Comparison of ENCODE assay signal across 17 cellular contexts in the genomic region with DNA sequence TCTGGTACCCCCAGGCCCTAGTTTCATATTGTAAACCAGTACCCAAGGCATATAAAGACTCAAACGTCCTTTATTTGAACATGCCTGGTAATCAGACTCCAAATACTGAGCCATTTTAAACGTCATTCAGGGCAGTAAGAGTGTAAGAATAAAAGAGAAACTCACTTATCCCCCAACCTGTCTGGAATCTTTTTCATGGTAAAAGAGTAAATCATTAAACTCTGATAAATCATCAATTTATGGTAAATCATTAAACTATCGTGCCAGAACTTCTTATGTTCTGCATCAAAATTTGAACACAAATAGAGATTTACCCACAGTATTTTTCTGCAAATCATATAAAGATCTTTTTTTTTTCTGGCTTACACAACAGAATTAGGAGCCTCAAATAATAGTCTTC.
DNase-seq lines count a peak whose midpoint lies in the region; ATAC-seq, FAIRE-seq and TF ChIP-seq lines count a peak whose summit lies in the region.
"Had no signal": no experiment of that assay in that cellular context is flagged by ENCODE, and none has a peak within 500 bp of the region (broad histone marks: within the 10 kb centered on the region; RNA-seq: fewer than 3 reads in every experiment).

No MANE protein-coding gene starts in this region.

- WGBS in pancreas, 2 donors = 5 to 15% methylated on average over 3 of the region's 3 CpGs
- 60 to 78% methylated on average over 3 of the region's 3 CpGs for WGBS in thyroid gland, 2 donors

- peak in 3 of 4 donors; percentile 20 to 48 (median 25) for ATAC-seq in pancreas
- ATAC-seq: HCT116 had no signal

- H3K4me3 ChIP-seq in pancreas = no peak overlapping the region
- no peak overlapping the region for H3K4me3 ChIP-seq in thyroid gland (replicated peaks in 1 of 3)
- H3K4me3 ChIP-seq: BLaER1, GM23248 had no signal

- no peak overlapping the region for H3K27ac ChIP-seq in pancreas
- no peak overlapping the region for H3K27ac ChIP-seq in thyroid gland
- H3K27ac ChIP-seq: BLaER1, GM23248 had no signal

- in situ Hi-C loops in Caki2 (cut with HindIII; ENCODE audit: low pct_unique_long_range_greater_than_20kb, low sequenced_read_pairs) = no loop called here

- TF ChIP-seq CTCF in pancreas (IDR thresholded peaks at IDR 0.05) (no peak), GM10248 (IDR thresholded peaks at IDR 0.05; ENCODE audit: control extremely low read depth, extremely low read depth, low read depth, missing control alignments) (no peak), thyroid gland (IDR thresholded peaks at IDR 0.05) (no peak)

- intact Hi-C loops in pancreas (cut with DNase I) (no loop called here), thyroid gland (cut with DNase I) (no loop called here)

- CTCF ChIA-PET in GM10248 (lab: Yijun Ruan, JAX) = no interaction called here

- H3K9me3 ChIP-seq in pancreas (no peaks in the 10 kb centered on the region), thyroid gland (no peaks in the 10 kb centered on the region)
- H3K9me3 ChIP-seq: BLaER1, Caco-2 had no signal

- DNase-seq in Caki2 (ENCODE audit: low read depth) (peak; percentile 26), NCI-H774 (lab: John Stamatoyannopoulos, UW) (peak; percentile 3), kidney glomerular epithelial cell (lab: John Stamatoyannopoulos, UW) (peak; percentile 52), pancreas (no peak), GM19239 (ENCODE audit: insufficient read length, low spot score) (no peak), GM10248 (ENCODE audit: extremely low spot score) (no peak), thyroid gland (no peak)
- DNase-seq: AML-193; Caco-2; CD8-positive, alpha-beta memory T cell; DMS53; GF-D8; GM23248; IMR-90 had no signal

- H3K27me3 ChIP-seq in pancreas (no peaks in the 10 kb centered on the region), thyroid gland (no peaks in the 10 kb centered on the region)
- H3K27me3 ChIP-seq: BLaER1 had no signal

- H3K4me1 ChIP-seq in pancreas = peaks cover 8 to 24% (median 21%) of the 10 kb centered on the region in 3 donors
- no peaks in the 10 kb centered on the region for H3K4me1 ChIP-seq in thyroid gland
- H3K4me1 ChIP-seq: BLaER1 had no signal

- H3K36me3 ChIP-seq in pancreas (no peaks in the 10 kb centered on the region), thyroid gland (no peaks in the 10 kb centered on the region)
- H3K36me3 ChIP-seq: BLaER1 had no signal

- no peak for TF ChIP-seq POLR2A in thyroid gland (IDR thresholded peaks at IDR 0.05)

- POLR2A ChIA-PET in GM10248 (lab: Yijun Ruan, JAX) = no interaction called here

- FAIRE-seq in pancreas (lab: Jason Lieb, UNC) = no peak
- FAIRE-seq in GM19239 (lab: Jason Lieb, UNC) = no peak
- FAIRE-seq: H54 had no signal

Comparison
In these comparisons a context has a peak if more than half of its experiments do, and no peak if none do; other contexts are left out.
1. DNase-seq: peak in Caki2 (single experiment), NCI-H774 (single experiment) and kidney glomerular epithelial cell (single experiment); none in pancreas (0 of 6), GM19239 (single experiment), GM10248 (single experiment) and thyroid gland (0 of 2).